In genomic region chr11:122804796-122805195, GRCh38 we compare ENCODE assay signal across 1 cellular context.
A peak's percentile ranks its signal among the peaks of the same experiment; 100 is the strongest.
TF ChIP-seq lines count a peak whose summit lies in the region.

No MANE protein-coding gene starts in this region.

TF ChIP-seq in GM12878, 131 proteins besides CTCF, POLR2A, EP300 and RAD21:
- TF ChIP-seq MEF2B (IDR thresholded peaks at IDR 0.05; ENCODE audit: partially characterized antibody, poor library complexity, severe bottlenecking) (peak; percentile 60), SIX5 (IDR thresholded peaks at IDR 0.05; ENCODE audit: low read depth, low read length, severe bottlenecking) (no peak), EGR1 (IDR thresholded peaks at IDR 0.05; ENCODE audit: borderline replicate concordance in 1 of 2, low read depth in 2 of 2, low read length in 2 of 2) (0 out of 3 replicates have a peak, but pooled peaks of 1 of the 2 experiments have one; percentile 40), TCF3 (IDR thresholded peaks at IDR 0.05; ENCODE audit: borderline replicate concordance, insufficient read depth, low read depth, low read length) (no peak)
